In the genomic region with DNA sequence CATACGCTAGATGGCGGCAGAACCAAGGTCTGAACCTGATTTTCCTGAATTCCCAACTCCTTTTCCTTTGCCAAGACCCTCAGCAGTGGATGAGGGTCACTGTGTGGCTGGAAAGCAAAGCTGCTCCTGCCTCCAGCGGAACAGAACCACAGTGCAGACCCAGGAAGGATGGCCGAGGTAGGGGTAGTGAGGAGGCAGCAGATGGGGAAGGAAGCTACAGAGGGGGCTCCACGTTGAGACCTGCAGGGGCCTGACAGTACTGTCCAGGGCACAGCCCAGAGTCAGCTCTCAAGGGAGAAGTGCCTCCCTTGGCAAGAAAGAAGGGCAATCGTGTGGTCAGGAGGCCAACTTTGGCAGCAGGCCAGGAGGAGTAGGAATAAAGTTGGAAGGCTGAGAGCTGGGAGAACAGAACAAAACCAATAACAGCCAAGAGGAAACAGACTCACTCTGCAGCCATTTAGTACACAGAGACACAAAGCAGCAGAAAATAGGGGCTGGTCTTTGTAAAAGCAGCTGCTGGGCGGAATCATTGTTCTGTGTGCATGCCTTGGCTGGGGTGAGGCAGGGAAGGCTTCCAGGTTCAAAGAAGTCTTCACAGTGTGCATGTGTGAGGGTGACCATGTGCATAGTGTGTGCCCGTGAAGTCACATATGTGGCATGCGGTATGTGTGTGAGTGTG, we compare ENCODE assay signal across 8 cellular contexts. TPM values are rescaled to one million over a fixed set of nuclear protein-coding genes. Genes with fewer than 3 reads are reported as not detected.
DNase-seq lines count a peak whose midpoint lies in the region; TF ChIP-seq lines count a peak whose summit lies in the region.

No MANE protein-coding gene starts in this region.

- intact Hi-C loops in activated naive CD4-positive, alpha-beta T cell treated with anti-CD3 and anti-CD28 coated beads for 36 hours (cut with micrococcal nuclease): no loop called here

- H3K27ac Mint-ChIP-seq in activated naive CD4-positive, alpha-beta T cell treated with anti-CD3 and anti-CD28 coated beads for 36 hours: no peak overlapping the region

- H3K4me1 Mint-ChIP-seq in activated naive CD4-positive, alpha-beta T cell treated with anti-CD3 and anti-CD28 coated beads for 36 hours (ENCODE audit: low read depth): no peaks in the 10 kb centered on the region

- in situ Hi-C loops in G401 (cut with HindIII; ENCODE audit: low sequenced_read_pairs): no loop called here

- peak overlapping the region in 1 of 2 donors; percentile 6 for H3K4me3 ChIP-seq in muscle layer of duodenum (ENCODE audit: low read depth in 1 of 2, low read length in 2 of 2)

- no peak overlapping the region for H3K4me3 Mint-ChIP-seq in activated naive CD4-positive, alpha-beta T cell treated with anti-CD3 and anti-CD28 coated beads for 36 hours

- H3K9me3 Mint-ChIP-seq in activated naive CD4-positive, alpha-beta T cell treated with anti-CD3 and anti-CD28 coated beads for 36 hours: no peaks in the 10 kb centered on the region

- DNase-seq in G401 (ENCODE audit: low spot score): peak; percentile 53
- peak; percentile 31 for DNase-seq in RWPE1 (ENCODE audit: low spot score)
- DNase-seq in fibroblast of gingiva (ENCODE audit: low read depth): peak; percentile 64
- no peak for DNase-seq in activated naive CD4-positive, alpha-beta T cell (lab: John Stamatoyannopoulos, UW)
- no peak for DNase-seq in T-helper 1 cell
- no peak for DNase-seq in SIG-M5 (lab: John Stamatoyannopoulos, UW)
- no peak for DNase-seq in activated naive CD4-positive, alpha-beta T cell treated with anti-CD3 and anti-CD28 coated beads for 36 hours

- H3K36me3 Mint-ChIP-seq in activated naive CD4-positive, alpha-beta T cell treated with anti-CD3 and anti-CD28 coated beads for 36 hours (ENCODE audit: low read depth): no peaks in the 10 kb centered on the region

- CTCF ChIA-PET in RWPE1 (lab: Yijun Ruan, JAX): interaction anchor here (0.6 to 2.4 kb wide), 4 partner anchors 60 to 1485 kb away, joined by 3 to 7 read pairs (median 4); no protein-coding TSS in a partner anchor
- CTCF ChIA-PET in activated naive CD4-positive, alpha-beta T cell treated with anti-CD3 and anti-CD28 coated beads for 36 hours (lab: Charles Lee): no interaction called here

- POLR2A ChIA-PET in RWPE1 (lab: Yijun Ruan, JAX; ENCODE audit: low non-redundant PET): no interaction called here

- H3K9me3 ChIP-seq in muscle layer of duodenum (ENCODE audit: control insufficient read depth in 1 of 2, low read length in 2 of 2): no peaks in the 10 kb centered on the region

- H3K27ac ChIP-seq in RWPE1 (no peak overlapping the region), muscle layer of duodenum (ENCODE audit: low read length) (peak overlapping the region; percentile 37)

- peaks cover 3 to 7% of the 10 kb centered on the region in 2 donors for H3K36me3 ChIP-seq in muscle layer of duodenum (ENCODE audit: control insufficient read depth in 1 of 2, insufficient read depth in 2 of 2, low read length in 2 of 2)

- H3K27me3 Mint-ChIP-seq in activated naive CD4-positive, alpha-beta T cell treated with anti-CD3 and anti-CD28 coated beads for 36 hours (ENCODE audit: low read depth): peaks cover 2% of the 10 kb centered on the region

- TF ChIP-seq CTCF in RWPE1 (conservative IDR thresholded peaks at IDR 0.05; ENCODE audit: low read depth): peak; percentile 58

- H3K4me1 ChIP-seq in muscle layer of duodenum (ENCODE audit: control insufficient read depth in 1 of 2, insufficient read depth in 2 of 2, low read length in 2 of 2): peaks cover 0 to 22% of the 10 kb centered on the region in 2 donors

- H3K27me3 ChIP-seq in muscle layer of duodenum (ENCODE audit: low read depth, low read length): no peaks in the 10 kb centered on the region

RNA-seq across cellular contexts. Expression of a gene that starts 3.1 kb away (rescaled TPM):
- total RNA-seq in G401 (2014; rRNA removed; shearing (Covaris generic)): not detected in 2 replicates
- total RNA-seq in activated naive CD4-positive, alpha-beta T cell treated with anti-CD3 and anti-CD28 coated beads for 36 hours: not detected

RNA-seq across cellular contexts. Expression of a gene that starts 40.5 kb away (rescaled TPM):
- 43.8 and 60.2 TPM in 2 replicates for total RNA-seq in G401 (2014; rRNA removed; shearing (Covaris generic))
- total RNA-seq in activated naive CD4-positive, alpha-beta T cell treated with anti-CD3 and anti-CD28 coated beads for 36 hours: 10 to 100 TPM; 10.8 to 10.9 TPM

Comparison
In these comparisons a context has a peak if more than half of its experiments do, and no peak if none do; other contexts are left out.
1. DNase-seq: peak in G401 (single experiment), RWPE1 (single experiment) and fibroblast of gingiva (single experiment); none in activated naive CD4-positive, alpha-beta T cell (0 of 4), T-helper 1 cell (0 of 5), SIG-M5 (single experiment) and activated naive CD4-positive, alpha-beta T cell treated with anti-CD3 and anti-CD28 coated beads for 36 hours (single experiment).